ENCODE assay signal across 8 cellular contexts in the genomic region with DNA sequence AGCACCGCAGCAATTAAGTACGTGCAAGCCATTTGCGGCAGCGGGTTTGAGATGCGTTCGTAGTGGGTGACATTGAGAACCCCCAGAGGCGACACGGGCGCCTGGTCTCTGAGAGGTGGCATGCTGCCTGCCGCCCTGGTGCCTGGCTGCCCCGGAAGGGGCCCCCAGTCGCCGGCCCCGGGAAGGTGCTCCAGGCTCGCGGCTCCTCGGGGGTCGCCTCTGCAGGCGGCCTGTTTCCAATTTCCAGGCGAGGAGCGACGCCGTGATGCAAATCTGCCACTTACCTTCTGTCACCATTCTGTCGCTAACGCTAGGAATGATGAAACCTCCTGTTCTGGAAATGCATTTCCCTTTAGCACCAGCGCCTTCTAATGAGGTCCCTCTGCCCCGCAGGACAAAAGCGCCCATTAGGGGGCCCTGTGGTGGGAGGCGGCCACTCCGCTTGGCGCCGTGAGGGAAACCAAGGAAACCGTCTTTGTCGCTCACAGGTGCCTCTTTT. TPM values are rescaled to one million over a fixed set of nuclear protein-coding genes. Genes with fewer than 3 reads are reported as not detected.
A peak's percentile ranks its signal among the peaks of the same experiment; 100 is the strongest.
DNase-seq lines count a peak whose midpoint lies in the region; ATAC-seq lines count a peak whose summit lies in the region.

No MANE protein-coding gene starts in this region.

- H3K9me3 Mint-ChIP-seq in CD4-positive, alpha-beta memory T cell, result peaks cover 0 to 10% (median 5%) of the 10 kb centered on the region in 8 donors

- H3K9me3 ChIP-seq in CD4-positive, alpha-beta memory T cell (ENCODE audit: control insufficient read depth in 1 of 2, low read length in 2 of 2), result no peaks in the 10 kb centered on the region
- H3K9me3 ChIP-seq in Karpas-422 (ENCODE audit: low read length) (no peaks in the 10 kb centered on the region), adipocyte (ENCODE audit: control insufficient read depth, low read length) (peaks cover 12% of the 10 kb centered on the region), mesodermal cell (ENCODE audit: control insufficient read depth, low read length) (peaks cover 8% of the 10 kb centered on the region), aorta (ENCODE audit: control insufficient read depth, low read length) (peaks cover 5% of the 10 kb centered on the region)

- peaks cover 16% of the 10 kb centered on the region for H3K4me1 ChIP-seq in CD4-positive, alpha-beta memory T cell (ENCODE audit: insufficient read depth, low read length)
- H3K4me1 ChIP-seq in Karpas-422 (ENCODE audit: low read length), result peaks cover 14% of the 10 kb centered on the region
- peaks cover 6% of the 10 kb centered on the region for H3K4me1 ChIP-seq in adipocyte (ENCODE audit: control insufficient read depth, insufficient read depth, low read length)
- no peaks in the 10 kb centered on the region for H3K4me1 ChIP-seq in mesodermal cell (ENCODE audit: control insufficient read depth, insufficient read depth, low read length, poor library complexity, severe bottlenecking)
- no peaks in the 10 kb centered on the region for H3K4me1 ChIP-seq in aorta (ENCODE audit: control insufficient read depth in 1 of 2, insufficient read depth in 2 of 2, low read length in 2 of 2)

- peaks cover 2 to 8% of the 10 kb centered on the region in 2 donors for H3K27me3 Mint-ChIP-seq in CD4-positive, alpha-beta memory T cell

- ATAC-seq in aorta (ENCODE audit: low FRiP score), result peak; percentile 48

- no peak overlapping the region for H3K27ac ChIP-seq in CD4-positive, alpha-beta memory T cell (ENCODE audit: low read depth, low read length)
- no peak overlapping the region for H3K27ac ChIP-seq in Karpas-422 (ENCODE audit: low read length)
- no peak overlapping the region for H3K27ac ChIP-seq in mesodermal cell (ENCODE audit: low read depth, low read length, severe bottlenecking)
- H3K27ac ChIP-seq in aorta (ENCODE audit: low read depth in 1 of 2, low read length in 2 of 2), result no peak overlapping the region

- peak overlapping the region; percentile 67 for H3K4me2 ChIP-seq in Karpas-422 (ENCODE audit: low read depth, low read length, poor library complexity, severe bottlenecking)

- H3K27me3 ChIP-seq in CD4-positive, alpha-beta memory T cell (ENCODE audit: insufficient read depth, low read length), result peaks cover 4% of the 10 kb centered on the region
- H3K27me3 ChIP-seq in Karpas-422 (ENCODE audit: low read length) (no peaks in the 10 kb centered on the region), adipocyte (replicated peaks; ENCODE audit: control insufficient read depth, insufficient read depth, low read length) (peaks cover 33% of the 10 kb centered on the region), aorta (ENCODE audit: control insufficient read depth in 1 of 2, insufficient read depth in 2 of 2, low read length in 1 of 2) (peaks cover 0 to 3% of the 10 kb centered on the region in 2 donors)

- H3K9me2 ChIP-seq in Karpas-422 (replicated peaks; ENCODE audit: insufficient read depth, low read length), result no peaks in the 10 kb centered on the region

- peak overlapping the region in 4 of 7 donors; percentile 4 to 77 (median 14) for H3K27ac Mint-ChIP-seq in CD4-positive, alpha-beta memory T cell

- H3K9ac ChIP-seq in Karpas-422 (ENCODE audit: low read length), result peak overlapping the region; percentile 41
- no peak overlapping the region for H3K9ac ChIP-seq in adipocyte (ENCODE audit: low read length)

- H3K4me1 Mint-ChIP-seq in CD4-positive, alpha-beta memory T cell, result peaks cover 6 to 17% (median 10%) of the 10 kb centered on the region in 4 donors

- H3K36me3 ChIP-seq in CD4-positive, alpha-beta memory T cell (ENCODE audit: insufficient read depth, low read length), result no peaks in the 10 kb centered on the region
- H3K36me3 ChIP-seq in Karpas-422 (ENCODE audit: insufficient read depth, low read length) (no peaks in the 10 kb centered on the region), adipocyte (ENCODE audit: control insufficient read depth, insufficient read depth, low read length, severe bottlenecking) (no peaks in the 10 kb centered on the region), mesodermal cell (ENCODE audit: control insufficient read depth, insufficient read depth, low read length) (no peaks in the 10 kb centered on the region), aorta (ENCODE audit: control insufficient read depth in 1 of 2, insufficient read depth in 2 of 2, low read length in 1 of 2) (no peaks in the 10 kb centered on the region)

- H3K79me2 ChIP-seq in Karpas-422 (ENCODE audit: low read length), result no peaks in the 10 kb centered on the region

- DNase-seq in CD4-positive, alpha-beta memory T cell, result peak in 2 of 5 donors; percentile 6 to 8
- DNase-seq in Karpas-422 (no peak), adipocyte (ENCODE audit: low read depth) (no peak), aorta (peak in 1 of 2 donors; percentile 73), mucosa of gallbladder (ENCODE audit: low spot score) (no peak), glomerular visceral epithelial cell (ENCODE audit: extremely low spot score) (no peak)
- DNase-seq in stimulated activated naive CD4-positive, alpha-beta T cell (lab: John Stamatoyannopoulos, UW), result no peak

- intact Hi-C loops in CD4-positive, alpha-beta memory T cell (cut with micrococcal nuclease), result loop anchor here (1.0 kb wide), 1 partner anchor 13 kb away; a partner anchor contains a TSS
- intact Hi-C loops in aorta (cut with DNase I), result no loop called here

- no peak overlapping the region for H2AFZ ChIP-seq in Karpas-422 (ENCODE audit: low read length)

- peaks cover 2 to 9% of the 10 kb centered on the region in 2 donors for H3K36me3 Mint-ChIP-seq in CD4-positive, alpha-beta memory T cell

- H3K4me3 ChIP-seq in CD4-positive, alpha-beta memory T cell (ENCODE audit: low read length in 2 of 2), result peak overlapping the region in 1 of 2 donors; percentile 17
- H3K4me3 ChIP-seq in Karpas-422 (ENCODE audit: low read length) (peak overlapping the region; percentile 56; the same call in 1 of the 2 replicates), adipocyte (ENCODE audit: low read length) (peak overlapping the region; percentile 72), mesodermal cell (ENCODE audit: extremely low read depth, insufficient read depth, low read length, poor library complexity, severe bottlenecking) (peak overlapping the region; percentile 43), aorta (ENCODE audit: low read length in 2 of 2) (peak overlapping the region; percentile 44 to 45)

- WGBS in mesodermal cell (ENCODE audit: insufficient coverage in 2 of 2), 2 experiments, result 2 to 5% methylated on average over 27 to 33 of the region's 34 CpGs
- 3% methylated on average over 29 to 34 of the region's 34 CpGs for WGBS in aorta, 2 donors

- peak overlapping the region; percentile 83 to 90 (median 86) for H3K4me3 Mint-ChIP-seq in CD4-positive, alpha-beta memory T cell

- peaks cover 46% of the 10 kb centered on the region for H4K20me1 ChIP-seq in Karpas-422 (ENCODE audit: insufficient read depth, low read depth, low read length)

- CTCF ChIA-PET in CD4-positive, alpha-beta memory T cell (lab: Charles Lee; ENCODE audit: partially characterized antibody), result interaction anchor here (1.4 kb wide), 1 partner anchor 9 kb away, joined by 3 read pairs; no protein-coding TSS in a partner anchor

- POLR2A ChIA-PET in CD4-positive, alpha-beta memory T cell (lab: Charles Lee; ENCODE audit: partially characterized antibody), result no interaction called here

RNA-seq across cellular contexts. Expression of a gene that starts 13.0 kb away (rescaled TPM):
- total RNA-seq in CD4-positive, alpha-beta memory T cell, result 10 to 100 TPM; 21.1 to 21.3 TPM
- 1 to 10 TPM; 3.0 to 5.4 TPM for polyA plus RNA-seq in CD4-positive, alpha-beta memory T cell
- total RNA-seq in Karpas-422 (2014; rRNA removed; shearing (Covaris generic); ENCODE audit: low replicate concordance), result 8.3 and 11.3 TPM in 2 replicates
- 22.1 TPM for polyA plus RNA-seq in mesodermal cell (2013, experiment 1 of 2)
- polyA plus RNA-seq in mesodermal cell (2013, experiment 2 of 2), result 17.4 TPM
- total RNA-seq in aorta (1 to 10 TPM; 2.3 to 3.4 TPM), mucosa of gallbladder (3.5 TPM)
- polyA plus RNA-seq in aorta, result 1 to 10 TPM; 1.5 TPM
